32 cellular contexts compared by ENCODE assay signal in the genomic region with DNA sequence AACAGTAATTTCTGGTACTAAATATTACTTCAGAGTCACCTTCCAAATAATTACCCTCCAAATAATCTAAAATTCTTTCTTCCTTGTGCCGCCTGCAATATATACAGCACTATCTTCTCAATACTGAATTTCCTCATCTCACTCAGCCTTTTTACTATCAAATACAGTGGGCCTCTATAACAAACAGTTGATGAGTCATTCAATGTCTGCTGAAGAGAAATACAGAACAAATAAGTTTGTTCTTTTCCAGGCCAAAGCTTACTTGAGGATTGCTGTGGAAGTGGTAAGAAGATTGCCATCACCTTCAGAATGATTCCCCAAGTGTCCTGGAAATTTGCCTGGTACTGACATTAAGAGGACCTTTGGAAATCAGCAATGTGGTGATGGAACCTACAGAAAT.
DNase-seq lines count a peak whose midpoint lies in the region; ATAC-seq, FAIRE-seq and TF ChIP-seq lines count a peak whose summit lies in the region.
"Had no signal": no experiment of that assay in that cellular context is flagged by ENCODE, and none has a peak within 500 bp of the region (broad histone marks: within the 10 kb centered on the region; RNA-seq: fewer than 3 reads in every experiment).

No MANE protein-coding gene starts in this region.

- no peak overlapping the region for H3K27ac Mint-ChIP-seq in stimulated activated memory B cell treated with anti-CD40 and anti-IgM and Interleukin-4, amounts not matched to agents 10 μg/mL and 1 μg/mL and 100 μg/mL, for 72 hours
- H3K27ac Mint-ChIP-seq: activated CD8-positive, alpha-beta T cell treated with anti-CD3 and anti-CD28 coated beads, Interleukin-2, amount 10 ng/mL, durations not matched to agents 7 days and 5 days; activated naive CD8-positive, alpha-beta T cell treated with anti-CD3 and anti-CD28 coated beads, Interleukin-2, amount 10 ng/mL, durations not matched to agents 7 days and 5 days; effector memory CD8-positive, alpha-beta T cell; T-cell had no signal

- no peak overlapping the region for H3K23ac ChIP-seq in mesendoderm (ENCODE audit: low read length)

- H3K79me2 ChIP-seq in mesendoderm (ENCODE audit: control insufficient read depth, insufficient read depth, low read length): no peaks in the 10 kb centered on the region

- DNase-seq in COLO829 (ENCODE audit: low spot score) (peak; percentile 65), M059J (ENCODE audit: low read depth) (peak; percentile 17), bronchial epithelial cell (ENCODE audit: low read depth) (peak; percentile 47), left colon (no peak), HuH-7.5 (ENCODE audit: low spot score) (no peak), mesendoderm (no peak)
- DNase-seq: ACHN; activated CD4-positive, alpha-beta T cell treated with anti-CD3 and anti-CD28 coated beads for 1 hour; activated CD8-positive, alpha-beta T cell treated with anti-CD3 and anti-CD28 coated beads, Interleukin-2, amount 10 ng/mL, durations not matched to agents 7 days and 5 days; activated effector memory CD4-positive, alpha-beta T cell treated with Interleukin-2 at 50 U/mL for 16 hours; activated naive CD8-positive, alpha-beta T cell treated with anti-CD3 and anti-CD28 coated beads, Interleukin-2, amount 10 ng/mL, durations not matched to agents 7 days and 5 days; activated T-cell treated with anti-CD3 and anti-CD28 coated beads for 4 hours; body of pancreas; DND-41; effector memory CD8-positive, alpha-beta T cell; HCEC 1CT; kidney; NCI-H1105; NCI-H2081; NCI-H510A; PC-9; psoas muscle; SIG-M5; T-cell; upper lobe of left lung had no signal

- no peak overlapping the region for H2BK5ac ChIP-seq in mesendoderm (ENCODE audit: low read length)

- 100% methylated on average over 1 of the region's 1 CpG for WGBS in mesendoderm (ENCODE audit: extremely low coverage, insufficient coverage, low lambda C conversion rate)

- no peaks in the 10 kb centered on the region for H3K79me1 ChIP-seq in mesendoderm (ENCODE audit: low read length)

- no peak overlapping the region for H2BK15ac ChIP-seq in mesendoderm (replicated peaks; ENCODE audit: low read depth)

- H3K27ac ChIP-seq in mesendoderm (ENCODE audit: low read depth, low read length): no peak overlapping the region
- H3K27ac ChIP-seq: body of pancreas, neutrophil, PC-9, psoas muscle, upper lobe of left lung had no signal

- H4K8ac ChIP-seq in mesendoderm (ENCODE audit: low read depth, low read length): no peak overlapping the region

- peak; percentile 35 for ATAC-seq in left colon
- no peak for ATAC-seq in stimulated activated memory B cell treated with anti-CD40 and anti-IgM and Interleukin-4, amounts not matched to agents 10 μg/mL and 1 μg/mL and 100 μg/mL, for 72 hours
- ATAC-seq in HG03159 (IDR thresholded peaks at IDR 0.05; ENCODE audit: unreplicated experiment): no peak
- ATAC-seq: activated CD8-positive, alpha-beta T cell treated with anti-CD3 and anti-CD28 coated beads, Interleukin-2, amount 10 ng/mL, durations not matched to agents 7 days and 5 days; body of pancreas; effector memory CD8-positive, alpha-beta T cell; esophagus mucosa; GM12878; psoas muscle; T-cell had no signal

- H3K4me1 Mint-ChIP-seq in stimulated activated memory B cell treated with anti-CD40 and anti-IgM and Interleukin-4, amounts not matched to agents 10 μg/mL and 1 μg/mL and 100 μg/mL, for 72 hours: no peaks in the 10 kb centered on the region
- H3K4me1 Mint-ChIP-seq: T-cell had no signal

- no peak overlapping the region for H3K9ac ChIP-seq in mesendoderm (ENCODE audit: low read length)

- H3K27me3 Mint-ChIP-seq in stimulated activated memory B cell treated with anti-CD40 and anti-IgM and Interleukin-4, amounts not matched to agents 10 μg/mL and 1 μg/mL and 100 μg/mL, for 72 hours: no peaks in the 10 kb centered on the region
- H3K27me3 Mint-ChIP-seq: activated naive CD8-positive, alpha-beta T cell treated with anti-CD3 and anti-CD28 coated beads, Interleukin-2, amount 10 ng/mL, durations not matched to agents 7 days and 5 days; effector memory CD8-positive, alpha-beta T cell; T-cell had no signal

- H3K56ac ChIP-seq in mesendoderm (ENCODE audit: low read length): no peak overlapping the region

- no peak overlapping the region for H3K18ac ChIP-seq in mesendoderm (ENCODE audit: low read length)

- intact Hi-C loops in left colon (cut with DNase I, micrococcal nuclease): no loop called here

- H3K27me3 ChIP-seq in bronchial epithelial cell (ENCODE audit: control insufficient read depth, insufficient read depth, low read length) (no peaks in the 10 kb centered on the region), mesendoderm (ENCODE audit: insufficient read depth, low read length, poor library complexity) (no peaks in the 10 kb centered on the region)
- H3K27me3 ChIP-seq: body of pancreas, neutrophil, upper lobe of left lung had no signal

- no peak overlapping the region for H4K5ac ChIP-seq in mesendoderm (ENCODE audit: low read length)

- H2AK5ac ChIP-seq in mesendoderm (ENCODE audit: low read length): no peak overlapping the region

- peaks cover 73% of the 10 kb centered on the region for H3K36me3 Mint-ChIP-seq in stimulated activated memory B cell treated with anti-CD40 and anti-IgM and Interleukin-4, amounts not matched to agents 10 μg/mL and 1 μg/mL and 100 μg/mL, for 72 hours

- H3K4ac ChIP-seq in mesendoderm (ENCODE audit: low read depth, low read length): no peak overlapping the region

- no peak overlapping the region for H2BK120ac ChIP-seq in mesendoderm (ENCODE audit: low read depth, low read length)

- no peaks in the 10 kb centered on the region for H3K36me3 ChIP-seq in bronchial epithelial cell (ENCODE audit: control insufficient read depth, insufficient read depth, low read length)
- H3K36me3 ChIP-seq in mesendoderm (ENCODE audit: control insufficient read depth, insufficient read depth, low read length): no peaks in the 10 kb centered on the region
- H3K36me3 ChIP-seq: neutrophil, upper lobe of left lung had no signal

- no peaks in the 10 kb centered on the region for H3K4me1 ChIP-seq in mesendoderm (ENCODE audit: control insufficient read depth, low read depth, low read length)
- H3K4me1 ChIP-seq: body of pancreas, psoas muscle, upper lobe of left lung had no signal

- H3K4me3 Mint-ChIP-seq in stimulated activated memory B cell treated with anti-CD40 and anti-IgM and Interleukin-4, amounts not matched to agents 10 μg/mL and 1 μg/mL and 100 μg/mL, for 72 hours: no peak overlapping the region
- H3K4me3 Mint-ChIP-seq: activated CD8-positive, alpha-beta T cell treated with anti-CD3 and anti-CD28 coated beads, Interleukin-2, amount 10 ng/mL, durations not matched to agents 7 days and 5 days; activated naive CD8-positive, alpha-beta T cell treated with anti-CD3 and anti-CD28 coated beads, Interleukin-2, amount 10 ng/mL, durations not matched to agents 7 days and 5 days; effector memory CD8-positive, alpha-beta T cell; T-cell had no signal

- FAIRE-seq in bronchial epithelial cell (lab: Jason Lieb, UNC): no peak
- FAIRE-seq: colon, GM12878, kidney, TTC549 had no signal

- peaks cover 6% of the 10 kb centered on the region for H3K9me3 Mint-ChIP-seq in stimulated activated memory B cell treated with anti-CD40 and anti-IgM and Interleukin-4, amounts not matched to agents 10 μg/mL and 1 μg/mL and 100 μg/mL, for 72 hours

- TF ChIP-seq CTCF in bronchial epithelial cell (IDR thresholded peaks at IDR 0.05; ENCODE audit: insufficient read depth, low read length, severe bottlenecking): no peak

- no peak overlapping the region for H3K4me3 ChIP-seq in bronchial epithelial cell (ENCODE audit: low read depth, low read length)
- no peak overlapping the region for H3K4me3 ChIP-seq in mesendoderm (ENCODE audit: low read length)
- H3K4me3 ChIP-seq: body of pancreas, GM12878, PC-9, psoas muscle, upper lobe of left lung had no signal

- no peak overlapping the region for H3K4me2 ChIP-seq in mesendoderm (ENCODE audit: low read length)
- H3K4me2 ChIP-seq: PC-9 had no signal

Comparison
In these comparisons a context has a peak if more than half of its experiments do, and no peak if none do; other contexts are left out.
1. DNase-seq: peak in COLO829 (single experiment), M059J (single experiment) and bronchial epithelial cell (single experiment); none in left colon (0 of 2), HuH-7.5 (single experiment) and mesendoderm (single experiment).